8 cellular contexts compared by ENCODE assay signal in the genomic region with DNA sequence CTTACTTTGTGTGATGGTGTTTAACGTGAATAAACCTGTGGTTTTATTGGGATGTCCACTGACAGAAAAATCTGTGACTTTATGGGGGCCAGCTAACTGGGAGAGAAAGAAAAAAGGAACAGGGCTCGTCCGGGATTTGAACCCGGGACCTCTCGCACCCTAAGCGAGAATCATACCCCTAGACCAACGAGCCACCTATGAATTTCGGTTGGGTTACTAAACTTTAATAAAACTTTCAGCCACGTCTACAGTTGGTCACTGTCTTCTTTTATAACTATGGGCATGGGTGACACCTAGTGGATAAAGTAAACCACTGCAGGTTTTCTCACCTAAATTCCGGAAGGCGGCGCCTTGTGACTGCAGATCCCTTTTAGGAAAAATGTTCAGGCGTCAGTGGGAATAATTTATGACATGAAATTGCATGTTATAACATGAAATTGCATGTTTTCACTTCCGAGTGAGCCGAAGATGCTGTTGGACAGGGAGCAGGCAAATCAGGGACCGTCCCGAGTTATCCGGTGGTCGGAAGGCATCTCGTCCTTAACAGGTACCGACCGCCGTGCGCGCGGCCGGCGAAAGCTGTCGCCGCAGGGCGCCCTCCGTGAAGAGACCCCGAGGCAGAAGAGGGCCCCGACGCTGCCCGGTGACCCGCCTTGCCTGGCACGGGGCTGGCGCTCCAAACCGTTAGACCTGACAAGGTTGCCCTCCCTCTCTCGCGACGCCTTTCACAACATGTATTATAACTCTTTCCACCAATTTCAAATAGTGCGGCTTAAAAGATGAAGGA. TPM values are rescaled to one million over a fixed set of nuclear protein-coding genes. Genes with fewer than 3 reads are reported as not detected.
DNase-seq lines count a peak whose midpoint lies in the region; ATAC-seq and TF ChIP-seq lines count a peak whose summit lies in the region.

No MANE protein-coding gene starts in this region.

- H3K4me1 ChIP-seq in Peyer's patch (peaks cover 0 to 11% (median 2%) of the 10 kb centered on the region in 4 donors), foreskin keratinocyte (no peaks in the 10 kb centered on the region), transverse colon (peaks cover 0 to 19% (median 9%) of the 10 kb centered on the region in 4 donors)

- intact Hi-C loops in transverse colon (cut with DNase I; ENCODE audit: low total_unique reads) = loop anchor here (10.0 kb wide), 2 partner anchors 145 to 275 kb away; a partner anchor contains a TSS

- peak; percentile 95 for TF ChIP-seq RAD21 in neural cell (conservative IDR thresholded peaks at IDR 0.05)

- no peaks in the 10 kb centered on the region for H4K20me1 ChIP-seq in neural cell (ENCODE audit: insufficient read depth)

- 0% methylated on average over 9 to 44 of the region's 44 CpGs for WGBS in transverse colon (ENCODE audit: low coverage in 1 of 2), 2 donors

- peak overlapping the region; percentile 48 for H2AFZ ChIP-seq in neural cell (ENCODE audit: low read depth, low read length)

- H3K27me3 ChIP-seq in Peyer's patch (no peaks in the 10 kb centered on the region), foreskin keratinocyte (no peaks in the 10 kb centered on the region), neural cell (ENCODE audit: insufficient read depth, low read depth, low read length) (peaks cover 5% of the 10 kb centered on the region), transverse colon (no peaks in the 10 kb centered on the region)

- ATAC-seq in foreskin keratinocyte = peak; percentile 6

- H3K36me3 ChIP-seq in Peyer's patch = no peaks in the 10 kb centered on the region
- no peaks in the 10 kb centered on the region for H3K36me3 ChIP-seq in neural cell (ENCODE audit: insufficient read depth, low read length)
- no peaks in the 10 kb centered on the region for H3K36me3 ChIP-seq in transverse colon

- TF ChIP-seq CTCF in LNCaP clone FGC (IDR thresholded peaks at IDR 0.05; ENCODE audit: control insufficient read depth, extremely low read depth, insufficient read depth) = peak; percentile 92
- peak; percentile 88 to 100 (median 99) for TF ChIP-seq CTCF in Peyer's patch (IDR thresholded peaks at IDR 0.05)
- TF ChIP-seq CTCF in foreskin keratinocyte (conservative IDR thresholded peaks at IDR 0.05) = peak; percentile 100
- peak; percentile 100 for TF ChIP-seq CTCF in neural cell (IDR thresholded peaks at IDR 0.05; ENCODE audit: poor library complexity, severe bottlenecking)
- TF ChIP-seq CTCF in transverse colon (IDR thresholded peaks at IDR 0.05) = peak; percentile 91 to 99 (median 94)

- TF ChIP-seq POLR2A in Peyer's patch (IDR thresholded peaks at IDR 0.05) = no peak
- TF ChIP-seq POLR2A in transverse colon (IDR thresholded peaks at IDR 0.05) = no peak

- H3K9ac ChIP-seq in neural cell (ENCODE audit: low read length) = peak overlapping the region; percentile 63

- in situ Hi-C loops in transverse colon (cut with MboI; ENCODE audit: low pct_ligation_motif_present in 1 of 4, low pct_unique_long_range_greater_than_20kb in 1 of 4, low sequenced_read_pairs in 3 of 4) = loop anchor here (5.0 to 25.0 kb wide), 7 partner anchors 75 to 285 kb away; a partner anchor contains a TSS

- H3F3A ChIP-seq in neural cell (ENCODE audit: insufficient read depth, low read length, poor library complexity, severe bottlenecking) = peaks cover 2% of the 10 kb centered on the region

- no peaks in the 10 kb centered on the region for H3K9me2 ChIP-seq in neural cell (ENCODE audit: insufficient read depth, low read length)

- TF ChIP-seq EP300 in neural cell (conservative IDR thresholded peaks at IDR 0.05; ENCODE audit: poor library complexity, severe bottlenecking) = no peak
- TF ChIP-seq EP300 in transverse colon (IDR thresholded peaks at IDR 0.05; ENCODE audit: low read depth) = no peak

- peak; percentile 37 for DNase-seq in activated CD4-positive, alpha-beta T cell treated with anti-CD3 and anti-CD28 coated beads for 1 hour
- no peak for DNase-seq in activated CD4-positive, alpha-beta T cell treated with anti-CD3 and anti-CD28 coated beads, Interleukin-2, amount 50 U/mL, for 4 hours
- peak; percentile 76 for DNase-seq in LNCaP clone FGC (ENCODE audit: low read depth)
- peak; percentile 66 to 87 (median 71) for DNase-seq in Peyer's patch
- DNase-seq in activated effector memory CD4-positive, alpha-beta T cell treated with anti-CD3 and anti-CD28 coated beads, Interleukin-2, amount 50 U/mL, for 16 hours = peak; percentile 83
- DNase-seq in foreskin keratinocyte = peak; percentile 78 to 88
- DNase-seq in transverse colon = peak; percentile 73

- H3K4me2 ChIP-seq in neural cell (ENCODE audit: low read length) = peak overlapping the region; percentile 17

- H3K9me3 ChIP-seq in Peyer's patch = no peaks in the 10 kb centered on the region
- H3K9me3 ChIP-seq in neural cell (ENCODE audit: low read length) = no peaks in the 10 kb centered on the region
- H3K9me3 ChIP-seq in transverse colon = no peaks in the 10 kb centered on the region

- H3K4me3 ChIP-seq in LNCaP clone FGC (ENCODE audit: low read depth, low read length) (peak overlapping the region; percentile 78), Peyer's patch (peak overlapping the region; percentile 74 to 86 (median 79)), neural cell (ENCODE audit: low read length) (peak overlapping the region; percentile 87), transverse colon (peak overlapping the region; percentile 54 to 68 (median 59))

- no peaks in the 10 kb centered on the region for H3K79me2 ChIP-seq in neural cell (replicated peaks; ENCODE audit: insufficient read depth, low read length)

- H3K27ac ChIP-seq in Peyer's patch = peak overlapping the region; percentile 45 to 84 (median 63)
- no peak overlapping the region for H3K27ac ChIP-seq in foreskin keratinocyte
- H3K27ac ChIP-seq in neural cell (ENCODE audit: low read length) = no peak overlapping the region
- H3K27ac ChIP-seq in transverse colon = peak overlapping the region; percentile 62 to 75 (median 72)

TF ChIP-seq in neural cell, 6 proteins besides CTCF, POLR2A, EP300 and RAD21:
- TF ChIP-seq TAF1 (IDR thresholded peaks at IDR 0.05; ENCODE audit: low read depth) (no peak), SMC3 (conservative IDR thresholded peaks at IDR 0.05; ENCODE audit: poor library complexity) (peak; percentile 94), MXI1 (conservative IDR thresholded peaks at IDR 0.05; ENCODE audit: poor library complexity, severe bottlenecking) (peak; percentile 85)
TF ChIP-seq in neural cell: peak in this region for 2.

RNA-seq across cellular contexts. Expression of a gene that starts 18.2 kb away (rescaled TPM):
- total RNA-seq in Peyer's patch = not detected
- total RNA-seq in foreskin keratinocyte = not detected in 2 replicates
- polyA plus RNA-seq in foreskin keratinocyte = not detected in 2 replicates
- not detected in 2 replicates for polyA plus RNA-seq in neural cell
- not detected in 2 replicates for polyA minus RNA-seq in neural cell
- total RNA-seq in transverse colon = not detected

RNA-seq across cellular contexts. Expression of a gene that starts 21.6 kb away (rescaled TPM):
- total RNA-seq in Peyer's patch = not detected
- not detected in 2 replicates for total RNA-seq in foreskin keratinocyte
- polyA plus RNA-seq in foreskin keratinocyte = not detected in 2 replicates
- polyA plus RNA-seq in neural cell = not detected in 2 replicates
- polyA minus RNA-seq in neural cell = not detected in 2 replicates
- not detected for total RNA-seq in transverse colon

RNA-seq across cellular contexts. Expression of a gene that starts 32.1 kb away (rescaled TPM):
- total RNA-seq in Peyer's patch (not detected), foreskin keratinocyte (not detected in 2 replicates), transverse colon (not detected)
- polyA plus RNA-seq in foreskin keratinocyte (not detected in 2 replicates), neural cell (not detected in 2 replicates)
- polyA minus RNA-seq in neural cell = not detected in 2 replicates

RNA-seq across cellular contexts. Expression of a gene that starts 48.6 kb away (rescaled TPM):
- total RNA-seq in Peyer's patch (not detected), foreskin keratinocyte (not detected in 2 replicates), transverse colon (not detected)
- polyA plus RNA-seq in foreskin keratinocyte (not detected in 2 replicates), neural cell (not detected in 2 replicates)
- not detected in 2 replicates for polyA minus RNA-seq in neural cell

Comparison
In these comparisons a context has a peak if more than half of its experiments do, and no peak if none do; other contexts are left out.
1. DNase-seq: peak in activated CD4-positive, alpha-beta T cell treated with anti-CD3 and anti-CD28 coated beads for 1 hour (single experiment), LNCaP clone FGC (single experiment), Peyer's patch (3 of 3), activated effector memory CD4-positive, alpha-beta T cell treated with anti-CD3 and anti-CD28 coated beads, Interleukin-2, amount 50 U/mL, for 16 hours (single experiment), foreskin keratinocyte (2 of 2) and transverse colon (single experiment); none in activated CD4-positive, alpha-beta T cell treated with anti-CD3 and anti-CD28 coated beads, Interleukin-2, amount 50 U/mL, for 4 hours (0 of 2).
2. H3K27ac ChIP-seq: peak in Peyer's patch (4 of 4) and transverse colon (4 of 4); none in foreskin keratinocyte (single experiment) and neural cell (single experiment).
3. Peak in every context shown above with its lines, with median percentiles within 50 percentile points of each other: H3K4me3 ChIP-seq and CTCF ChIP-seq.